ENCODE assay signal across 21 cellular contexts in the genomic region with DNA sequence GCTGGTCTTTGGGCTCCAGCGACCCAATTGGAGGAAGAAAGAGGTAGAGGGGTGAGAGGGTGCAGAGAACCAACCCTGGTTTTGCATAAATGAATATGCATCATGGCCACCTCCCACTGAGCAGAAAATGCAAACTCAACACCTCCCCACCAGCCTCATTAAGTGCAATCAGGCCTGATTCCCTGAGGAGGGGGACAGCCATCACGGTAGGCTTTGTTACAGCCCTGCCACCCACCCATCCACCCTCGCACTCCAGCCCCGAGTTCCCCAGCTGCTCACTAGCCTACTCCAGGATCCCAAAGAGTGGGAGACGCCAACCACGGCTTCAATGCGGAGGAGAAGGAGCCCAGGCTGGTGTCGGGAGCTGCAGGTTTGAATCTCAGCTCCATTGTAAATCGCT. TPM values are rescaled to one million over a fixed set of nuclear protein-coding genes. Genes with fewer than 3 reads are reported as not detected.
"Had no signal": no experiment of that assay in that cellular context is flagged by ENCODE, and none has a peak within 500 bp of the region (broad histone marks: within the 10 kb centered on the region; RNA-seq: fewer than 3 reads in every experiment).

No MANE protein-coding gene starts in this region.

- H3K4me1 Mint-ChIP-seq: activated naive CD4-positive, alpha-beta T cell treated with anti-CD3 and anti-CD28 coated beads, Interleukin-2, amount 10 ng/mL, durations not matched to agents 7 days and 5 days; activated naive CD8-positive, alpha-beta T cell treated with anti-CD3 and anti-CD28 coated beads, Interleukin-2, amount 50 U/mL, for 24 hours; nephron had no signal

- H3K27me3 ChIP-seq: upper lobe of left lung had no signal

- DNase-seq: activated CD4-positive, alpha-beta T cell treated with anti-CD3 and anti-CD28 coated beads for 48 hours; activated CD4-positive, CD25-positive, alpha-beta regulatory T cell; activated CD8-positive, alpha-beta T cell treated with anti-CD3 and anti-CD28 coated beads for 36 hours; activated naive CD4-positive, alpha-beta T cell treated with anti-CD3 and anti-CD28 coated beads, Interleukin-2, amount 10 ng/mL, durations not matched to agents 7 days and 5 days; activated naive CD8-positive, alpha-beta T cell treated with anti-CD3 and anti-CD28 coated beads, Interleukin-2, amount 50 U/mL, for 24 hours; activated T-cell treated with anti-CD3 and anti-CD28 coated beads, Interleukin-2, amount 50 U/mL, for 1 hour; aorta; cerebellar nuclear complex; effector memory CD4-positive, alpha-beta T cell; esophagus squamous epithelium; lower lobe of right lung; right cardiac atrium; stimulated activated naive CD8-positive, alpha-beta T cell treated with anti-CD3 and anti-CD28 coated beads, Interleukin-15, Interleukin-2, amounts not matched to agents 100 U/mL and 50 U/mL, for 24 hours; upper lobe of left lung had no signal

- H3K27me3 Mint-ChIP-seq: activated CD8-positive, alpha-beta T cell treated with anti-CD3 and anti-CD28 coated beads for 36 hours; activated naive CD4-positive, alpha-beta T cell treated with anti-CD3 and anti-CD28 coated beads, Interleukin-2, amount 10 ng/mL, durations not matched to agents 7 days and 5 days had no signal

- H3K27ac ChIP-seq: esophagus squamous epithelium, lower lobe of right lung, prostate gland, skin epidermis, suprapubic skin, upper lobe of left lung had no signal

- H3K27ac Mint-ChIP-seq: activated CD8-positive, alpha-beta T cell treated with anti-CD3 and anti-CD28 coated beads for 36 hours; activated naive CD4-positive, alpha-beta T cell treated with anti-CD3 and anti-CD28 coated beads, Interleukin-2, amount 10 ng/mL, durations not matched to agents 7 days and 5 days; activated naive CD8-positive, alpha-beta T cell treated with anti-CD3 and anti-CD28 coated beads, Interleukin-2, amount 50 U/mL, for 24 hours; activated T-helper 2 cell treated with anti-CD3 and anti-CD28 coated beads, Interferon-gamma antibody, Interleukin-2, Interleukin-4, amounts not matched to agents 10 μg/mL and 5 μg/mL and 100 μg/mL, durations not matched to agents 14 hours and 24 hours and 36 hours; dendritic cell treated with granulocyte-macrophage colony-stimulating factor and Interleukin-4, amounts not matched to agents 40 ng/mL and 50 ng/mL, for 4 days; T-helper 2 cell treated with Interferon-gamma antibody and Interleukin-4, amounts not matched to agents 5 μg/mL and 100 μg/mL, for 36 hours had no signal

- H3K9me3 ChIP-seq: esophagus squamous epithelium, lower lobe of right lung, prostate gland, suprapubic skin, upper lobe of left lung had no signal

- H3K4me3 Mint-ChIP-seq: activated CD8-positive, alpha-beta T cell treated with anti-CD3 and anti-CD28 coated beads for 36 hours; activated naive CD4-positive, alpha-beta T cell treated with anti-CD3 and anti-CD28 coated beads, Interleukin-2, amount 10 ng/mL, durations not matched to agents 7 days and 5 days; activated naive CD8-positive, alpha-beta T cell treated with anti-CD3 and anti-CD28 coated beads, Interleukin-2, amount 50 U/mL, for 24 hours; dendritic cell treated with granulocyte-macrophage colony-stimulating factor and Interleukin-4, amounts not matched to agents 40 ng/mL and 50 ng/mL, for 4 days; nephron; T-helper 2 cell treated with Interferon-gamma antibody and Interleukin-4, amounts not matched to agents 5 μg/mL and 100 μg/mL, for 36 hours had no signal

- H3K4me1 ChIP-seq: lower lobe of right lung, prostate gland, suprapubic skin, upper lobe of left lung had no signal

- H3K4me3 ChIP-seq: esophagus squamous epithelium, lower lobe of right lung, prostate gland, skin epidermis, suprapubic skin, upper lobe of left lung had no signal

- H3K9me3 Mint-ChIP-seq: activated CD8-positive, alpha-beta T cell treated with anti-CD3 and anti-CD28 coated beads for 36 hours; activated naive CD4-positive, alpha-beta T cell treated with anti-CD3 and anti-CD28 coated beads, Interleukin-2, amount 10 ng/mL, durations not matched to agents 7 days and 5 days; activated naive CD8-positive, alpha-beta T cell treated with anti-CD3 and anti-CD28 coated beads, Interleukin-2, amount 50 U/mL, for 24 hours; activated T-helper 2 cell treated with anti-CD3 and anti-CD28 coated beads, Interferon-gamma antibody, Interleukin-2, Interleukin-4, amounts not matched to agents 10 μg/mL and 5 μg/mL and 100 μg/mL, durations not matched to agents 14 hours and 24 hours and 36 hours; dendritic cell treated with granulocyte-macrophage colony-stimulating factor and Interleukin-4, amounts not matched to agents 40 ng/mL and 50 ng/mL, for 4 days; T-helper 2 cell treated with Interferon-gamma antibody and Interleukin-4, amounts not matched to agents 5 μg/mL and 100 μg/mL, for 36 hours had no signal

- H3K36me3 ChIP-seq: esophagus squamous epithelium, lower lobe of right lung, prostate gland, suprapubic skin, upper lobe of left lung had no signal

- H3K36me3 Mint-ChIP-seq: activated naive CD4-positive, alpha-beta T cell treated with anti-CD3 and anti-CD28 coated beads, Interleukin-2, amount 10 ng/mL, durations not matched to agents 7 days and 5 days had no signal

- ATAC-seq: activated CD8-positive, alpha-beta T cell treated with anti-CD3 and anti-CD28 coated beads for 36 hours; activated naive CD8-positive, alpha-beta T cell treated with anti-CD3 and anti-CD28 coated beads, Interleukin-2, amount 50 U/mL, for 24 hours; lower lobe of right lung; right cardiac atrium; stimulated activated naive CD8-positive, alpha-beta T cell treated with anti-CD3 and anti-CD28 coated beads, Interleukin-15, Interleukin-2, amounts not matched to agents 100 U/mL and 50 U/mL, for 24 hours had no signal

RNA-seq across cellular contexts. Expression of a gene that starts 54.3 kb away (rescaled TPM):
- total RNA-seq: activated CD8-positive, alpha-beta T cell treated with anti-CD3 and anti-CD28 coated beads for 36 hours; activated T-helper 2 cell treated with anti-CD3 and anti-CD28 coated beads, Interferon-gamma antibody, Interleukin-2, Interleukin-4, amounts not matched to agents 10 μg/mL and 5 μg/mL and 100 μg/mL, durations not matched to agents 14 hours and 24 hours and 36 hours; lower lobe of right lung had no signal
